In the genomic region with DNA sequence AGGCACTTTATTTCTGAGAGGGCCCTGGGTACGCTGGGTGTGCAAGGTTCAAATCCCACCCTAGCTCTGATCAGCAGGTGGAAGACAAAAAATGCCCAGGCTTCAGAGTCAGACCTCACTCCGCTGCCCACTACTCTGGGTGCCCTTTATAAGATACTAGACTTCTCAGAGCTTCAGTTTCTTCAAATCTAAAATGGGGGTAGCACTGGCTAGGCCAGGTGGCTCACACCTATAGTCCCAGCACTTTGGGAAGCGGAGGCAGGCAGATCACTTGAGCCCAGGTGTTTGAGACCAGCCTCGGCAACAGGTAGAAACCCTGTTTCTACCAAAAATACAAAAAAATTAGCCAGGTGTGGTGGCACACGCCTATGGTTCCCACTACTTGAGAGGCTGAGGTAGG, we compare ENCODE assay signal across 1 cellular context.
TF ChIP-seq lines count a peak whose summit lies in the region.

No MANE protein-coding gene starts in this region.

TF ChIP-seq in WTC11, 78 proteins besides CTCF, POLR2A, EP300 and RAD21:
- TF ChIP-seq, protein P1, sequence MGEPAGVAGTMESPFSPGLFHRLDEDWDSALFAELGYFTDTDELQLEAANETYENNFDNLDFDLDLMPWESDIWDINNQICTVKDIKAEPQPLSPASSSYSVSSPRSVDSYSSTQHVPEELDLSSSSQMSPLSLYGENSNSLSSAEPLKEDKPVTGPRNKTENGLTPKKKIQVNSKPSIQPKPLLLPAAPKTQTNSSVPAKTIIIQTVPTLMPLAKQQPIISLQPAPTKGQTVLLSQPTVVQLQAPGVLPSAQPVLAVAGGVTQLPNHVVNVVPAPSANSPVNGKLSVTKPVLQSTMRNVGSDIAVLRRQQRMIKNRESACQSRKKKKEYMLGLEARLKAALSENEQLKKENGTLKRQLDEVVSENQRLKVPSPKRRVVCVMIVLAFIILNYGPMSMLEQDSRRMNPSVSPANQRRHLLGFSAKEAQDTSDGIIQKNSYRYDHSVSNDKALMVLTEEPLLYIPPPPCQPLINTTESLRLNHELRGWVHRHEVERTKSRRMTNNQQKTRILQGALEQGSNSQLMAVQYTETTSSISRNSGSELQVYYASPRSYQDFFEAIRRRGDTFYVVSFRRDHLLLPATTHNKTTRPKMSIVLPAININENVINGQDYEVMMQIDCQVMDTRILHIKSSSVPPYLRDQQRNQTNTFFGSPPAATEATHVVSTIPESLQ (CRISPR knock-in tag; IDR thresholded peaks at IDR 0.05) = no peak
- no peak for TF ChIP-seq GTF2I (CRISPR knock-in tag; conservative IDR thresholded peaks at IDR 0.05)
- TF ChIP-seq, protein P2, sequence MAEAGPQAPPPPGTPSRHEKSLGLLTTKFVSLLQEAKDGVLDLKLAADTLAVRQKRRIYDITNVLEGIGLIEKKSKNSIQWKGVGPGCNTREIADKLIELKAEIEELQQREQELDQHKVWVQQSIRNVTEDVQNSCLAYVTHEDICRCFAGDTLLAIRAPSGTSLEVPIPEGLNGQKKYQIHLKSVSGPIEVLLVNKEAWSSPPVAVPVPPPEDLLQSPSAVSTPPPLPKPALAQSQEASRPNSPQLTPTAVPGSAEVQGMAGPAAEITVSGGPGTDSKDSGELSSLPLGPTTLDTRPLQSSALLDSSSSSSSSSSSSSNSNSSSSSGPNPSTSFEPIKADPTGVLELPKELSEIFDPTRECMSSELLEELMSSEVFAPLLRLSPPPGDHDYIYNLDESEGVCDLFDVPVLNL (CRISPR knock-in tag; IDR thresholded peaks at IDR 0.05; ENCODE audit: borderline replicate concordance, low read depth) = no peak
- TF ChIP-seq, protein P3, sequence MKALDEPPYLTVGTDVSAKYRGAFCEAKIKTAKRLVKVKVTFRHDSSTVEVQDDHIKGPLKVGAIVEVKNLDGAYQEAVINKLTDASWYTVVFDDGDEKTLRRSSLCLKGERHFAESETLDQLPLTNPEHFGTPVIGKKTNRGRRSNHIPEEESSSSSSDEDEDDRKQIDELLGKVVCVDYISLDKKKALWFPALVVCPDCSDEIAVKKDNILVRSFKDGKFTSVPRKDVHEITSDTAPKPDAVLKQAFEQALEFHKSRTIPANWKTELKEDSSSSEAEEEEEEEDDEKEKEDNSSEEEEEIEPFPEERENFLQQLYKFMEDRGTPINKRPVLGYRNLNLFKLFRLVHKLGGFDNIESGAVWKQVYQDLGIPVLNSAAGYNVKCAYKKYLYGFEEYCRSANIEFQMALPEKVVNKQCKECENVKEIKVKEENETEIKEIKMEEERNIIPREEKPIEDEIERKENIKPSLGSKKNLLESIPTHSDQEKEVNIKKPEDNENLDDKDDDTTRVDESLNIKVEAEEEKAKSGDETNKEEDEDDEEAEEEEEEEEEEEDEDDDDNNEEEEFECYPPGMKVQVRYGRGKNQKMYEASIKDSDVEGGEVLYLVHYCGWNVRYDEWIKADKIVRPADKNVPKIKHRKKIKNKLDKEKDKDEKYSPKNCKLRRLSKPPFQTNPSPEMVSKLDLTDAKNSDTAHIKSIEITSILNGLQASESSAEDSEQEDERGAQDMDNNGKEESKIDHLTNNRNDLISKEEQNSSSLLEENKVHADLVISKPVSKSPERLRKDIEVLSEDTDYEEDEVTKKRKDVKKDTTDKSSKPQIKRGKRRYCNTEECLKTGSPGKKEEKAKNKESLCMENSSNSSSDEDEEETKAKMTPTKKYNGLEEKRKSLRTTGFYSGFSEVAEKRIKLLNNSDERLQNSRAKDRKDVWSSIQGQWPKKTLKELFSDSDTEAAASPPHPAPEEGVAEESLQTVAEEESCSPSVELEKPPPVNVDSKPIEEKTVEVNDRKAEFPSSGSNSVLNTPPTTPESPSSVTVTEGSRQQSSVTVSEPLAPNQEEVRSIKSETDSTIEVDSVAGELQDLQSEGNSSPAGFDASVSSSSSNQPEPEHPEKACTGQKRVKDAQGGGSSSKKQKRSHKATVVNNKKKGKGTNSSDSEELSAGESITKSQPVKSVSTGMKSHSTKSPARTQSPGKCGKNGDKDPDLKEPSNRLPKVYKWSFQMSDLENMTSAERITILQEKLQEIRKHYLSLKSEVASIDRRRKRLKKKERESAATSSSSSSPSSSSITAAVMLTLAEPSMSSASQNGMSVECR (CRISPR knock-in tag; IDR thresholded peaks at IDR 0.05; ENCODE audit: borderline replicate concordance) = no peak
TF ChIP-seq in WTC11: peak in this region for 0.
